In genomic region chr12:75488553-75488952, GRCh38 we compare ENCODE assay signal across 8 cellular contexts. TPM values are rescaled to one million over a fixed set of nuclear protein-coding genes. Genes with fewer than 3 reads are reported as not detected.
DNase-seq lines count a peak whose midpoint lies in the region; ATAC-seq and TF ChIP-seq lines count a peak whose summit lies in the region.

No MANE protein-coding gene starts in this region.

- DNase-seq in GM10248 (ENCODE audit: extremely low spot score) (no peak), HT-29 (ENCODE audit: low spot score) (peak; percentile 36), amniotic epithelial cell (ENCODE audit: low read depth) (peak; percentile 57), NCI-H510A treated with DMSO at 0.1 percent for 48 hours (lab: John Stamatoyannopoulos, UW) (no peak)
- no peak for DNase-seq in activated CD4-positive, alpha-beta T cell treated with anti-CD3 and anti-CD28 coated beads, Interleukin-2, amount 50 U/mL, for 4 hours

- H3K27ac ChIP-seq in 22Rv1 = peak overlapping the region; percentile 59; the same call in 1 of the 2 replicates
- no peak overlapping the region for H3K27ac ChIP-seq in liver (ENCODE audit: low read depth in 1 of 2, low read length in 2 of 2)

- peak; percentile 72 for TF ChIP-seq CTCF in 22Rv1 (IDR thresholded peaks at IDR 0.05)
- peak; percentile 49 for TF ChIP-seq CTCF in GM10248 (IDR thresholded peaks at IDR 0.05; ENCODE audit: control extremely low read depth, extremely low read depth, low read depth, missing control alignments)
- peak; percentile 29 for TF ChIP-seq CTCF in liver (IDR thresholded peaks at IDR 0.05; ENCODE audit: low read depth, low read length, missing input control)

- peaks cover 0 to 9% (median 2%) of the 10 kb centered on the region in 4 donors for H3K4me1 ChIP-seq in liver (ENCODE audit: control insufficient read depth in 4 of 4, insufficient read depth in 4 of 4, low read length in 3 of 4)

- POLR2A ChIA-PET in GM10248 (lab: Yijun Ruan, JAX) = no interaction called here

- peak in 1 of 2 donors; percentile 42 for TF ChIP-seq RAD21 in liver (IDR thresholded peaks at IDR 0.05)

- no peaks in the 10 kb centered on the region for H3K9me3 ChIP-seq in liver (ENCODE audit: control insufficient read depth in 4 of 4, low read length in 3 of 4)

- ATAC-seq in GM19324 (IDR thresholded peaks at IDR 0.05; ENCODE audit: low FRiP score, unreplicated experiment) = no peak

- CTCF ChIA-PET in GM10248 (lab: Yijun Ruan, JAX) = interaction anchor here (0.9 to 1.9 kb wide), 8 partner anchors 9 to 154 kb away, joined by 3 to 10 read pairs (median 3); partner anchors contain the start of genes GLIPR1L1 and GLIPR1L2

- H3K27me3 ChIP-seq in liver (ENCODE audit: control insufficient read depth in 4 of 4, insufficient read depth in 4 of 4, low read length in 3 of 4) = no peaks in the 10 kb centered on the region

- H3K36me3 ChIP-seq in liver (ENCODE audit: control insufficient read depth in 4 of 4, insufficient read depth in 3 of 4, low read depth in 1 of 4, low read length in 3 of 4) = peaks cover 0 to 2% (median 1%) of the 10 kb centered on the region in 4 donors

- H3K9ac ChIP-seq in liver (ENCODE audit: low read depth in 1 of 2, low read length in 2 of 2) = no peak overlapping the region

- H3K4me3 ChIP-seq in liver (ENCODE audit: low read depth in 1 of 3, low read length in 3 of 3) = no peak overlapping the region

TF ChIP-seq in liver, 16 proteins besides CTCF, POLR2A, EP300 and RAD21:
- TF ChIP-seq FOXA2 (IDR thresholded peaks at IDR 0.05) (no peak), EGR1 (IDR thresholded peaks at IDR 0.05; ENCODE audit: low read depth in 2 of 2) (no peak), ATF3 (IDR thresholded peaks at IDR 0.05) (no peak), ZBTB33 (IDR thresholded peaks at IDR 0.05) (no peak), RXRA (IDR thresholded peaks at IDR 0.05) (no peak), JUND (IDR thresholded peaks at IDR 0.05) (no peak), HNF4G (IDR thresholded peaks at IDR 0.05) (no peak), GABPA (IDR thresholded peaks at IDR 0.05 in 1 of 2, conservative IDR thresholded peaks at IDR 0.05 in 1 of 2) (no peak), NR2F2 (IDR thresholded peaks at IDR 0.05) (no peak), MAX (IDR thresholded peaks at IDR 0.05) (no peak), YY1 (IDR thresholded peaks at IDR 0.05) (no peak), FOXA1 (IDR thresholded peaks at IDR 0.05) (no peak), REST (IDR thresholded peaks at IDR 0.05) (no peak)

RNA-seq across cellular contexts. Expression of gene GLIPR1, which starts 8.0 kb away (rescaled TPM):
- total RNA-seq in HT-29 (2014; rRNA removed; shearing (Covaris generic)) = 0.52 and 1.2 TPM in 2 replicates
- 1 to 10 TPM; 4.8 to 8.2 TPM for total RNA-seq in liver
- polyA plus RNA-seq in liver = 1 to 10 TPM; 3.0 to 4.6 TPM

RNA-seq across cellular contexts. Expression of gene KRR1, which starts 22.9 kb away (rescaled TPM):
- total RNA-seq in HT-29 (2014; rRNA removed; shearing (Covaris generic)) = 12.1 and 14.6 TPM in 2 replicates
- total RNA-seq in liver = 10 to 100 TPM in 1 of 2 donors, 1 to 10 TPM in 1; 9.9 to 19.8 TPM
- 10 to 100 TPM; 10.5 to 19.3 TPM for polyA plus RNA-seq in liver

Comparison
In these comparisons a context has a peak if more than half of its experiments do, and no peak if none do; other contexts are left out.
1. DNase-seq: peak in HT-29 (single experiment) and amniotic epithelial cell (single experiment); none in GM10248 (single experiment), NCI-H510A treated with DMSO at 0.1 percent for 48 hours (single experiment) and activated CD4-positive, alpha-beta T cell treated with anti-CD3 and anti-CD28 coated beads, Interleukin-2, amount 50 U/mL, for 4 hours (0 of 2).
2. Peak in every context shown above with its lines, with median percentiles within 50 percentile points of each other: CTCF ChIP-seq.